ENCODE assay signal across 19 cellular contexts in the genomic region with DNA sequence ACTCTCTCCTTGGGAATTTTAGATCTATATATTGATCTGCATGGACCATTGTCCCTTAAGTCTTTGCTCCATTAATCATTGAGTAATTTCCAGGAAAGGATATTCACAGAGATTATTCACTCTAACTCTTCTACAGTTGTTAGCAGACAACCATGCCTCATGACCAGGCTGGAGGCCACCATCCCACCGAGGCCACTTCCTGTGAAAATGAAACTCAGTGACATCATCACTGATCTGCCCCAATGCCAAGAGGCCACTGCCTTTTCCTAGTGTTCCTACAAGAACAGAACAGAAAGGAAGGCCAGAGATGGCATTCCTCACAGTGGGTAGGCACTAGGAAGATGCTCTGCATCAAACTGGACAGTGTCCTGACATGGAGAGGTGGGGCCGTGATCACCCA.
DNase-seq lines count a peak whose midpoint lies in the region; ATAC-seq and TF ChIP-seq lines count a peak whose summit lies in the region.
"Had no signal": no experiment of that assay in that cellular context is flagged by ENCODE, and none has a peak within 500 bp of the region (broad histone marks: within the 10 kb centered on the region; RNA-seq: fewer than 3 reads in every experiment).

No MANE protein-coding gene starts in this region.

- peak; percentile 54 for DNase-seq in activated CD8-positive, alpha-beta memory T cell treated with anti-CD3 and anti-CD28 coated beads, Interleukin-2, amount 10 ng/mL, durations not matched to agents 7 days and 5 days
- DNase-seq in activated CD8-positive, alpha-beta memory T cell treated with anti-CD3 and anti-CD28 coated beads, Interleukin-2, amount 50 U/mL, for 48 hours, result no peak
- DNase-seq in OCI-M1 (lab: John Stamatoyannopoulos, UW), result peak; percentile 30
- peak; percentile 49 for DNase-seq in foreskin melanocyte
- DNase-seq in stimulated activated naive CD8-positive, alpha-beta T cell treated with anti-CD3 and anti-CD28 coated beads, Interleukin-15, amount 100 ng/mL, for 72 hours, result peak in 1 of 2 donors; percentile 31
- no peak for DNase-seq in stimulated activated CD4-positive, alpha-beta T cell treated with anti-CD3 and anti-CD28 coated beads, Interleukin-15, amount 100 ng/mL, for 24 hours
- no peak for DNase-seq in H9
- no peak for DNase-seq in mucosa of descending colon
- DNase-seq: CD4-positive, alpha-beta memory T cell; effector CD4-positive, alpha-beta T cell; Kasumi-1; left cardiac atrium; NCI-H446; ovary; SHP77; stimulated activated naive CD4-positive, alpha-beta T cell; T-helper 2 cell had no signal

- H3K23ac ChIP-seq in H9 (ENCODE audit: insufficient read length, low read depth, low read length), result no peak overlapping the region

- no peaks in the 10 kb centered on the region for H3K36me3 Mint-ChIP-seq in activated CD8-positive, alpha-beta memory T cell treated with anti-CD3 and anti-CD28 coated beads, Interleukin-2, amount 10 ng/mL, durations not matched to agents 7 days and 5 days
- H3K36me3 Mint-ChIP-seq in H9 (ENCODE audit: insufficient read depth in 1 of 3, low read depth in 3 of 3), result no peaks in the 10 kb centered on the region
- H3K36me3 Mint-ChIP-seq: CD4-positive, alpha-beta memory T cell; type B pancreatic cell had no signal

- H3K4me1 ChIP-seq in H9 (ENCODE audit: insufficient read depth, low read length) (no peaks in the 10 kb centered on the region), mucosa of descending colon (ENCODE audit: low read depth) (no peaks in the 10 kb centered on the region)

- H3K27ac ChIP-seq in H9 (ENCODE audit: insufficient read length, low read depth, low read length), result no peak overlapping the region
- H3K27ac ChIP-seq: cardiac muscle cell, ovary had no signal

- no peak overlapping the region for H3K56ac ChIP-seq in H9 (ENCODE audit: insufficient read length, low read depth, low read length)

- no peaks in the 10 kb centered on the region for H3K79me2 ChIP-seq in H9 (ENCODE audit: insufficient read depth, low read length)

- no peaks in the 10 kb centered on the region for H3K27me3 ChIP-seq in H9 (ENCODE audit: insufficient read depth, low read length)
- H3K27me3 ChIP-seq: cardiac muscle cell, ovary had no signal

- no peak overlapping the region for H2BK5ac ChIP-seq in H9 (ENCODE audit: insufficient read length, low read length)

- no peak overlapping the region for H3K18ac ChIP-seq in H9 (ENCODE audit: insufficient read length, low read depth, low read length)

- no peak overlapping the region for H3K4me3 Mint-ChIP-seq in activated CD8-positive, alpha-beta memory T cell treated with anti-CD3 and anti-CD28 coated beads, Interleukin-2, amount 10 ng/mL, durations not matched to agents 7 days and 5 days
- H3K4me3 Mint-ChIP-seq in stimulated activated naive CD8-positive, alpha-beta T cell treated with anti-CD3 and anti-CD28 coated beads, Interleukin-15, amount 100 ng/mL, for 72 hours, result no peak overlapping the region
- no peak overlapping the region for H3K4me3 Mint-ChIP-seq in H9
- H3K4me3 Mint-ChIP-seq: type B pancreatic cell had no signal

- H4K91ac ChIP-seq in H9 (ENCODE audit: insufficient read length, low read depth, low read length), result no peak overlapping the region

- no peaks in the 10 kb centered on the region for H3K9me3 ChIP-seq in H9 (ENCODE audit: control insufficient read depth, low read depth, low read length)
- no peaks in the 10 kb centered on the region for H3K9me3 ChIP-seq in mucosa of descending colon
- H3K9me3 ChIP-seq: ovary had no signal

- H2BK15ac ChIP-seq in H9 (ENCODE audit: low read depth, low read length), result no peak overlapping the region

- WGBS in H9 (ENCODE audit: extremely low coverage, insufficient read length, low lambda C conversion rate), result no CpG with 5 or more reads among the region's 2 CpGs

- H4K5ac ChIP-seq in H9 (ENCODE audit: insufficient read length, low read depth, low read length), result no peak overlapping the region

- H2BK20ac ChIP-seq in H9 (ENCODE audit: low read depth, low read length, poor library complexity, severe bottlenecking), result no peak overlapping the region

- no peak overlapping the region for H2AFZ ChIP-seq in H9 (ENCODE audit: low read length)

- TF ChIP-seq CTCF in H9 (conservative IDR thresholded peaks at IDR 0.05) (no peak), mucosa of descending colon (IDR thresholded peaks at IDR 0.05) (no peak)

- H3K79me1 ChIP-seq in H9 (ENCODE audit: insufficient read depth, low read depth, low read length, poor library complexity, severe bottlenecking), result no peaks in the 10 kb centered on the region

- no peak overlapping the region for H3T11ph ChIP-seq in H9 (ENCODE audit: low read length)

- H2BK12ac ChIP-seq in H9 (ENCODE audit: insufficient read length, low read depth, low read length), result no peak overlapping the region

- H2BK120ac ChIP-seq in H9 (ENCODE audit: low read depth, low read length, poor library complexity, severe bottlenecking), result no peak overlapping the region

- no peaks in the 10 kb centered on the region for H3K9me3 Mint-ChIP-seq in activated CD8-positive, alpha-beta memory T cell treated with anti-CD3 and anti-CD28 coated beads, Interleukin-2, amount 10 ng/mL, durations not matched to agents 7 days and 5 days (ENCODE audit: low read depth)
- H3K9me3 Mint-ChIP-seq in stimulated activated naive CD8-positive, alpha-beta T cell treated with anti-CD3 and anti-CD28 coated beads, Interleukin-15, amount 100 ng/mL, for 72 hours, result no peaks in the 10 kb centered on the region
- no peaks in the 10 kb centered on the region for H3K9me3 Mint-ChIP-seq in H9
- H3K9me3 Mint-ChIP-seq: CD4-positive, alpha-beta memory T cell; type B pancreatic cell had no signal

- no peaks in the 10 kb centered on the region for H3K36me3 ChIP-seq in mucosa of descending colon (ENCODE audit: low read depth)
- H3K36me3 ChIP-seq: cardiac muscle cell, ovary had no signal

- peak; percentile 53 for ATAC-seq in activated CD8-positive, alpha-beta memory T cell treated with anti-CD3 and anti-CD28 coated beads, Interleukin-2, amount 10 ng/mL, durations not matched to agents 7 days and 5 days
- ATAC-seq in stimulated activated naive CD8-positive, alpha-beta T cell treated with anti-CD3 and anti-CD28 coated beads, Interleukin-15, amount 100 ng/mL, for 72 hours, result peak; percentile 75
- ATAC-seq in mucosa of descending colon, result no peak
- ATAC-seq: left cardiac atrium had no signal

- no peak overlapping the region for H3K9ac ChIP-seq in H9 (ENCODE audit: extremely low read depth, insufficient read length, low read length)

- no peak overlapping the region for H3K14ac ChIP-seq in H9 (ENCODE audit: insufficient read depth, low read length)

- H3K27ac Mint-ChIP-seq in activated CD8-positive, alpha-beta memory T cell treated with anti-CD3 and anti-CD28 coated beads, Interleukin-2, amount 10 ng/mL, durations not matched to agents 7 days and 5 days, result no peak overlapping the region
- no peak overlapping the region for H3K27ac Mint-ChIP-seq in stimulated activated naive CD8-positive, alpha-beta T cell treated with anti-CD3 and anti-CD28 coated beads, Interleukin-15, amount 100 ng/mL, for 72 hours
- no peak overlapping the region for H3K27ac Mint-ChIP-seq in H9
- H3K27ac Mint-ChIP-seq: CD4-positive, alpha-beta memory T cell; type B pancreatic cell had no signal

- H3K4me3 ChIP-seq in mucosa of descending colon, result no peak overlapping the region
- H3K4me3 ChIP-seq: cardiac muscle cell, ovary had no signal

- H3K23me2 ChIP-seq in H9 (ENCODE audit: insufficient read length, low read depth, low read length, poor library complexity, severe bottlenecking), result no peaks in the 10 kb centered on the region

- peaks cover 11% of the 10 kb centered on the region for H3K27me3 Mint-ChIP-seq in activated CD8-positive, alpha-beta memory T cell treated with anti-CD3 and anti-CD28 coated beads, Interleukin-2, amount 10 ng/mL, durations not matched to agents 7 days and 5 days
- no peaks in the 10 kb centered on the region for H3K27me3 Mint-ChIP-seq in stimulated activated naive CD8-positive, alpha-beta T cell treated with anti-CD3 and anti-CD28 coated beads, Interleukin-15, amount 100 ng/mL, for 72 hours
- H3K27me3 Mint-ChIP-seq in H9 (ENCODE audit: low read depth), result no peaks in the 10 kb centered on the region
- H3K27me3 Mint-ChIP-seq: CD4-positive, alpha-beta memory T cell; type B pancreatic cell had no signal

- H2AK5ac ChIP-seq in H9 (ENCODE audit: insufficient read length, low read length), result no peak overlapping the region

- H3K4me2 ChIP-seq in H9 (ENCODE audit: insufficient read depth, insufficient read length, low read length), result no peak overlapping the region

- CTCF ChIA-PET in activated CD8-positive, alpha-beta memory T cell treated with anti-CD3 and anti-CD28 coated beads, Interleukin-2, amount 10 ng/mL, durations not matched to agents 7 days and 5 days (lab: Charles Lee), result no interaction called here

- H3K4me1 Mint-ChIP-seq in activated CD8-positive, alpha-beta memory T cell treated with anti-CD3 and anti-CD28 coated beads, Interleukin-2, amount 10 ng/mL, durations not matched to agents 7 days and 5 days, result peaks cover 20% of the 10 kb centered on the region
- peaks cover 28% of the 10 kb centered on the region for H3K4me1 Mint-ChIP-seq in stimulated activated naive CD8-positive, alpha-beta T cell treated with anti-CD3 and anti-CD28 coated beads, Interleukin-15, amount 100 ng/mL, for 72 hours
- peaks cover 5 to 8% of the 10 kb centered on the region in 2 experiments for H3K4me1 Mint-ChIP-seq in H9

- no peak overlapping the region for H4K8ac ChIP-seq in H9 (replicated peaks; ENCODE audit: insufficient read length, low read depth, low read length)

- no peaks in the 10 kb centered on the region for H4K20me1 ChIP-seq in H9 (ENCODE audit: control insufficient read depth, insufficient read depth, insufficient read length)

- no peak overlapping the region for H3K4ac ChIP-seq in H9 (ENCODE audit: low read depth, low read length)

- intact Hi-C loops in mucosa of descending colon (cut with DNase I, micrococcal nuclease), result no loop called here

Comparison
In these comparisons a context has a peak if more than half of its experiments do, and no peak if none do; other contexts are left out.
1. DNase-seq: peak in activated CD8-positive, alpha-beta memory T cell treated with anti-CD3 and anti-CD28 coated beads, Interleukin-2, amount 10 ng/mL, durations not matched to agents 7 days and 5 days (single experiment), OCI-M1 (single experiment) and foreskin melanocyte (single experiment); none in activated CD8-positive, alpha-beta memory T cell treated with anti-CD3 and anti-CD28 coated beads, Interleukin-2, amount 50 U/mL, for 48 hours (single experiment), stimulated activated CD4-positive, alpha-beta T cell treated with anti-CD3 and anti-CD28 coated beads, Interleukin-15, amount 100 ng/mL, for 24 hours (single experiment), H9 (single experiment) and mucosa of descending colon (0 of 3).